Comparison of ENCODE assay signal across 25 cellular contexts in genomic region chr2:72084584-72084976, GRCh38.
"Had no signal": no experiment of that assay in that cellular context is flagged by ENCODE, and none has a peak within 500 bp of the region (broad histone marks: within the 10 kb centered on the region; RNA-seq: fewer than 3 reads in every experiment).

No MANE protein-coding gene starts in this region.

- DNase-seq: activated B cell treated with CpG ODN at 0.5 μM for 24 hours; activated CD4-positive, alpha-beta T cell treated with anti-CD3 and anti-CD28 coated beads for 36 hours; activated CD4-positive, alpha-beta T cell treated with anti-CD3 and anti-CD28 coated beads, Interleukin-2, amount 50 U/mL, for 4 hours; activated CD8-positive, alpha-beta memory T cell treated with anti-CD3 and anti-CD28 coated beads for 24 hours; activated CD8-positive, alpha-beta memory T cell treated with anti-CD3 and anti-CD28 coated beads, Interleukin-2, amount 50 U/mL, for 4 hours; activated naive CD4-positive, alpha-beta T cell; activated naive CD8-positive, alpha-beta T cell treated with anti-CD3 and anti-CD28 coated beads for 36 hours; activated T-cell treated with anti-CD3 and anti-CD28 coated beads, Interleukin-2, amount 50 U/mL, for 24 hours; amniotic stem cell; body of pancreas; effector CD8-positive, alpha-beta T cell; erythroblast; gastrocnemius medialis; hypothalamus; nephron progenitor cell; nucleus accumbens; right lobe of liver; small intestine; stimulated activated naive B cell treated with anti-CD40 and anti-IgM and Interleukin-4, amounts not matched to agents 10 μg/mL and 1 μg/mL and 100 μg/mL, for 72 hours; T-helper 9 cell; testis; trophoblast cell had no signal

- H3K27me3 ChIP-seq: body of pancreas, gastrocnemius medialis, right lobe of liver, testis, vagina had no signal

- H3K36me3 ChIP-seq: gastrocnemius medialis, right lobe of liver, vagina had no signal

- H3K4me1 ChIP-seq: body of pancreas, gastrocnemius medialis, right lobe of liver, testis, vagina had no signal

- H3K27ac ChIP-seq: body of pancreas, gastrocnemius medialis, right lobe of liver, testis, vagina had no signal

- ATAC-seq: activated CD4-positive, alpha-beta T cell treated with anti-CD3 and anti-CD28 coated beads for 36 hours; body of pancreas; gastrocnemius medialis; stimulated activated naive B cell treated with anti-CD40 and anti-IgM and Interleukin-4, amounts not matched to agents 10 μg/mL and 1 μg/mL and 100 μg/mL, for 72 hours had no signal

- H3K9me3 ChIP-seq: gastrocnemius medialis, right lobe of liver, testis, vagina had no signal

- H3K36me3 Mint-ChIP-seq: activated naive CD8-positive, alpha-beta T cell treated with anti-CD3 and anti-CD28 coated beads for 36 hours; stimulated activated naive B cell treated with anti-CD40 and anti-IgM and Interleukin-4, amounts not matched to agents 10 μg/mL and 1 μg/mL and 100 μg/mL, for 72 hours had no signal

- H3K27ac Mint-ChIP-seq: activated B cell treated with CpG ODN at 0.5 μM for 24 hours; activated CD4-positive, alpha-beta T cell treated with anti-CD3 and anti-CD28 coated beads for 36 hours; activated naive CD8-positive, alpha-beta T cell treated with anti-CD3 and anti-CD28 coated beads for 36 hours; activated T-cell treated with anti-CD3 and anti-CD28 coated beads, Interleukin-2, amount 50 U/mL, for 24 hours; activated T-helper 2 cell treated with anti-CD3 and anti-CD28 coated beads, Interferon-gamma antibody, Interleukin-2, Interleukin-4, amounts not matched to agents 10 μg/mL and 5 μg/mL and 100 μg/mL, durations not matched to agents 14 hours and 24 hours and 36 hours; dendritic cell treated with granulocyte-macrophage colony-stimulating factor and Interleukin-4, amounts not matched to agents 40 ng/mL and 50 ng/mL, for 4 days; nephron progenitor cell; stimulated activated naive B cell treated with anti-CD40 and anti-IgM and Interleukin-4, amounts not matched to agents 10 μg/mL and 1 μg/mL and 100 μg/mL, for 72 hours had no signal

- H3K27me3 Mint-ChIP-seq: activated B cell treated with CpG ODN at 0.5 μM for 24 hours; activated T-cell treated with anti-CD3 and anti-CD28 coated beads, Interleukin-2, amount 50 U/mL, for 24 hours; dendritic cell treated with granulocyte-macrophage colony-stimulating factor and Interleukin-4, amounts not matched to agents 40 ng/mL and 50 ng/mL, for 4 days; stimulated activated naive B cell treated with anti-CD40 and anti-IgM and Interleukin-4, amounts not matched to agents 10 μg/mL and 1 μg/mL and 100 μg/mL, for 72 hours had no signal

- H3K4me3 Mint-ChIP-seq: activated B cell treated with CpG ODN at 0.5 μM for 24 hours; activated CD4-positive, alpha-beta T cell treated with anti-CD3 and anti-CD28 coated beads for 36 hours; activated naive CD8-positive, alpha-beta T cell treated with anti-CD3 and anti-CD28 coated beads for 36 hours; activated T-cell treated with anti-CD3 and anti-CD28 coated beads, Interleukin-2, amount 50 U/mL, for 24 hours; dendritic cell treated with granulocyte-macrophage colony-stimulating factor and Interleukin-4, amounts not matched to agents 40 ng/mL and 50 ng/mL, for 4 days; nephron progenitor cell; stimulated activated naive B cell treated with anti-CD40 and anti-IgM and Interleukin-4, amounts not matched to agents 10 μg/mL and 1 μg/mL and 100 μg/mL, for 72 hours had no signal

- H3K4me1 Mint-ChIP-seq: activated B cell treated with CpG ODN at 0.5 μM for 24 hours; activated CD4-positive, alpha-beta T cell treated with anti-CD3 and anti-CD28 coated beads for 36 hours; activated naive CD8-positive, alpha-beta T cell treated with anti-CD3 and anti-CD28 coated beads for 36 hours; nephron progenitor cell; stimulated activated naive B cell treated with anti-CD40 and anti-IgM and Interleukin-4, amounts not matched to agents 10 μg/mL and 1 μg/mL and 100 μg/mL, for 72 hours had no signal

- H3K9me3 Mint-ChIP-seq: activated B cell treated with CpG ODN at 0.5 μM for 24 hours; activated naive CD8-positive, alpha-beta T cell treated with anti-CD3 and anti-CD28 coated beads for 36 hours; activated T-cell treated with anti-CD3 and anti-CD28 coated beads, Interleukin-2, amount 50 U/mL, for 24 hours; activated T-helper 2 cell treated with anti-CD3 and anti-CD28 coated beads, Interferon-gamma antibody, Interleukin-2, Interleukin-4, amounts not matched to agents 10 μg/mL and 5 μg/mL and 100 μg/mL, durations not matched to agents 14 hours and 24 hours and 36 hours had no signal

- H3K4me3 ChIP-seq: body of pancreas, gastrocnemius medialis, right lobe of liver, testis, vagina had no signal
